Comparison of ENCODE assay signal across 11 cellular contexts in the genomic region with DNA sequence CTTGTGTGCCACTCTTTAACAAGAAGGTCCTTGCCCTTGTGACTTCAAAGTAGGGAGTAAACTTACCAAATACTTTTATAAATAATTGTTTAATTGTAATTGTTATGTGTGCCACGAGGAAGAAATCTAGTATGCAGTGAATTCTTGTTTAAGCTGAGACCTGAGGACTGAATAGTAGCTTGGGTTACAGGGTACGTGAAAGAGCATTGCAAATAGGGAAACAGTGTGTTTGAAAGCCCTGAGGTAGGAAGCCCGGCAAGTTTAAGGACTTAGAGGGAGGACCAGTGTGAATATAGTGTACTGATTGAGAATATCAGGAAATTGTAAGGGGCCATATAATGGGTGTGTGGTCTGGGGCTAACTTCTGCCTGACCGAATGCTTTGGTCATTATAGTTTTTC. TPM values are rescaled to one million over a fixed set of nuclear protein-coding genes. Genes with fewer than 3 reads are reported as not detected.
DNase-seq lines count a peak whose midpoint lies in the region; ATAC-seq and TF ChIP-seq lines count a peak whose summit lies in the region.
"Had no signal": no experiment of that assay in that cellular context is flagged by ENCODE, and none has a peak within 500 bp of the region (broad histone marks: within the 10 kb centered on the region; RNA-seq: fewer than 3 reads in every experiment).

No MANE protein-coding gene starts in this region.

- H3K27ac ChIP-seq in 22Rv1: peak overlapping the region; percentile 72
- H3K27ac ChIP-seq in OCI-LY7 (ENCODE audit: low read depth, low read length, poor library complexity, severe bottlenecking): no peak overlapping the region
- peak overlapping the region; percentile 22 for H3K27ac ChIP-seq in neutrophil
- H3K27ac ChIP-seq in brain microvascular endothelial cell: no peak overlapping the region

- H2AFZ ChIP-seq in OCI-LY7 (ENCODE audit: low read length): no peak overlapping the region

- no peaks in the 10 kb centered on the region for H3K27me3 ChIP-seq in neutrophil
- H3K27me3 ChIP-seq in brain microvascular endothelial cell (replicated peaks): no peaks in the 10 kb centered on the region

- peak overlapping the region; percentile 75 for H3K27ac Mint-ChIP-seq in endothelial cell (ENCODE audit: unreplicated experiment)
- no peak overlapping the region for H3K27ac Mint-ChIP-seq in activated naive CD4-positive, alpha-beta T cell treated with anti-CD3 and anti-CD28 coated beads, Interleukin-2, amount 10 ng/mL, durations not matched to agents 7 days and 5 days

- DNase-seq in OCI-LY7 (ENCODE audit: low spot score): no peak
- DNase-seq in endothelial cell (ENCODE audit: low spot score): no peak
- no peak for DNase-seq in SHP77 (lab: John Stamatoyannopoulos, UW)
- no peak for DNase-seq in brain microvascular endothelial cell
- DNase-seq in activated naive CD4-positive, alpha-beta T cell treated with anti-CD3 and anti-CD28 coated beads, Interleukin-2, amount 10 ng/mL, durations not matched to agents 7 days and 5 days: no peak
- DNase-seq: COR-L47, NCI-H1417 treated with DMSO at 0.1 percent for 48 hours had no signal

- H3K79me2 ChIP-seq in OCI-LY7 (ENCODE audit: insufficient read depth, low read depth, low read length): peaks cover 12% of the 10 kb centered on the region; the same call in 1 of the 2 replicates

- intact Hi-C loops in OCI-LY7 (cut with micrococcal nuclease; ENCODE audit: unreplicated experiment): no loop called here

- no peak for ATAC-seq in GM18502 (IDR thresholded peaks at IDR 0.05; ENCODE audit: poor library complexity, unreplicated experiment)

- H4K20me1 ChIP-seq in OCI-LY7 (ENCODE audit: insufficient read depth, low read length): no peaks in the 10 kb centered on the region

- in situ Hi-C loops in brain microvascular endothelial cell (cut with HindIII; ENCODE audit: low pct_ligation_motif_present, low sequenced_read_pairs): no loop called here

- no peaks in the 10 kb centered on the region for H3K36me3 ChIP-seq in OCI-LY7 (ENCODE audit: insufficient read depth, low read length)
- no peaks in the 10 kb centered on the region for H3K36me3 ChIP-seq in neutrophil
- no peaks in the 10 kb centered on the region for H3K36me3 ChIP-seq in brain microvascular endothelial cell (replicated peaks)

- H3K9me2 ChIP-seq in OCI-LY7 (ENCODE audit: insufficient read depth, low read length): no peaks in the 10 kb centered on the region

- TF ChIP-seq CTCF in 22Rv1 (IDR thresholded peaks at IDR 0.05) (no peak), OCI-LY7 (conservative IDR thresholded peaks at IDR 0.05; ENCODE audit: low read length) (no peak), endothelial cell (IDR thresholded peaks at IDR 0.05; ENCODE audit: unreplicated experiment) (no peak), neutrophil (IDR thresholded peaks at IDR 0.05) (no peak), brain microvascular endothelial cell (IDR thresholded peaks at IDR 0.05; ENCODE audit: low read depth, low read length, missing control alignments) (no peak)

- H3K9me3 Mint-ChIP-seq in endothelial cell (ENCODE audit: unreplicated experiment): no peaks in the 10 kb centered on the region
- no peaks in the 10 kb centered on the region for H3K9me3 Mint-ChIP-seq in activated naive CD4-positive, alpha-beta T cell treated with anti-CD3 and anti-CD28 coated beads, Interleukin-2, amount 10 ng/mL, durations not matched to agents 7 days and 5 days

- POLR2A ChIA-PET in OCI-LY7 (lab: Charles Lee): interaction anchor here (0.7 kb wide), 1 partner anchor 324 kb away, joined by 3 read pairs; no protein-coding TSS in a partner anchor

- no peaks in the 10 kb centered on the region for H3K27me3 Mint-ChIP-seq in endothelial cell (ENCODE audit: unreplicated experiment)
- H3K27me3 Mint-ChIP-seq in activated naive CD4-positive, alpha-beta T cell treated with anti-CD3 and anti-CD28 coated beads, Interleukin-2, amount 10 ng/mL, durations not matched to agents 7 days and 5 days: no peaks in the 10 kb centered on the region
- H3K27me3 Mint-ChIP-seq: progenitor cell of endocrine pancreas had no signal

- no peaks in the 10 kb centered on the region for H3K9me3 ChIP-seq in OCI-LY7 (ENCODE audit: low read length)
- H3K9me3 ChIP-seq in neutrophil: no peaks in the 10 kb centered on the region

- CTCF ChIA-PET in OCI-LY7 (lab: Charles Lee; ENCODE audit: unreplicated experiment): no interaction called here
- CTCF ChIA-PET in activated naive CD4-positive, alpha-beta T cell treated with anti-CD3 and anti-CD28 coated beads, Interleukin-2, amount 10 ng/mL, durations not matched to agents 7 days and 5 days (lab: Charles Lee): interaction anchor here (0.7 kb wide), 1 partner anchor 8 kb away, joined by 3 read pairs; no protein-coding TSS in a partner anchor

- H3K4me1 ChIP-seq in OCI-LY7 (ENCODE audit: insufficient read depth, low read length, poor library complexity, severe bottlenecking) (peaks cover 16% of the 10 kb centered on the region), neutrophil (ENCODE audit: control insufficient read depth in 1 of 2, insufficient read depth in 1 of 2, low read depth in 1 of 2, low read length in 1 of 2) (peaks cover 0 to 9% of the 10 kb centered on the region in 2 experiments)

- H3K4me3 ChIP-seq in OCI-LY7 (ENCODE audit: low read depth, low read length, poor library complexity, severe bottlenecking) (no peak overlapping the region), neutrophil (ENCODE audit: low read depth in 1 of 2, low read length in 1 of 2) (no peak overlapping the region), brain microvascular endothelial cell (ENCODE audit: low read depth, low read length) (no peak overlapping the region)

- no TSS peak for BruUV-seq in OCI-LY7 (replicated peaks; lab: Mats Ljungman, UMichigan)

- peaks cover 47% of the 10 kb centered on the region for H3K4me1 Mint-ChIP-seq in endothelial cell (ENCODE audit: unreplicated experiment)
- no peaks in the 10 kb centered on the region for H3K4me1 Mint-ChIP-seq in activated naive CD4-positive, alpha-beta T cell treated with anti-CD3 and anti-CD28 coated beads, Interleukin-2, amount 10 ng/mL, durations not matched to agents 7 days and 5 days

- 0 out of 2 replicates have a peak overlapping the region, but pooled peaks have one; percentile 4 for H3K4me2 ChIP-seq in OCI-LY7 (ENCODE audit: low read length)

- no peaks in the 10 kb centered on the region for H3K36me3 Mint-ChIP-seq in endothelial cell (ENCODE audit: low read depth, unreplicated experiment)
- no peaks in the 10 kb centered on the region for H3K36me3 Mint-ChIP-seq in activated naive CD4-positive, alpha-beta T cell treated with anti-CD3 and anti-CD28 coated beads, Interleukin-2, amount 10 ng/mL, durations not matched to agents 7 days and 5 days

- H3K4me3 Mint-ChIP-seq in endothelial cell (ENCODE audit: unreplicated experiment): no peak overlapping the region
- H3K4me3 Mint-ChIP-seq in activated naive CD4-positive, alpha-beta T cell treated with anti-CD3 and anti-CD28 coated beads, Interleukin-2, amount 10 ng/mL, durations not matched to agents 7 days and 5 days: no peak overlapping the region

RNA-seq across cellular contexts. Expression of gene PHLPP1, which starts 26.2 kb away (rescaled TPM):
- 7.1 and 9.0 TPM in 2 replicates for total RNA-seq in OCI-LY7 (2014; rRNA removed; shearing (Covaris generic))
- 11.5 and 12.4 TPM in 2 replicates for total RNA-seq in OCI-LY7 (2022)
- total RNA-seq in endothelial cell (ENCODE audit: unreplicated experiment): 47.3 TPM

Comparison
In these comparisons a context has a peak if more than half of its experiments do, and no peak if none do; other contexts are left out.
1. H3K27ac ChIP-seq: peak in 22Rv1 (single experiment) and neutrophil (single experiment); none in OCI-LY7 (single experiment) and brain microvascular endothelial cell (single experiment).